In the genomic region with DNA sequence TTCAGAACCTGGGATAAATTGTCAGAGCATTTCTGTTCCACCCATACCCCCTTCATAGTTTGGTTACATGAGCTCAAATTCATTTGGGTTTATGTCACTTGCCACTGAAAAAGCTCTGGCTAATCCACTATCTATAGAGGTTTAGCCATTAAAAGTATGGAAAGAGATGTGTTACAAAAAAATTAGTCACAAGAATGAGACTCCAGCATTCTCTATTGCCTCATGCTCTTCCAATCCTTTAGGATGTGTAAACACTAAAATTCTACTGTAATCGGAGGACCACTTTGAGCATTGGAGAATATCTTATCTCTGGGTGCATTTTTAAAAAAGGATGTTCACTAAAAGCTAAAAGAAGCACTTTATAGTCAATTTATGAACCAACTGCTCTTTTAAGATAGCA, we compare ENCODE assay signal across 20 cellular contexts.
"Had no signal": no experiment of that assay in that cellular context is flagged by ENCODE, and none has a peak within 500 bp of the region (broad histone marks: within the 10 kb centered on the region; RNA-seq: fewer than 3 reads in every experiment).

No MANE protein-coding gene starts in this region.

- H3K9me3 ChIP-seq: ovary, right lobe of liver, spleen, suprapubic skin had no signal

- H3K4me3 Mint-ChIP-seq: activated CD8-positive, alpha-beta T cell treated with anti-CD3 and anti-CD28 coated beads for 36 hours; activated naive CD4-positive, alpha-beta T cell treated with anti-CD3 and anti-CD28 coated beads, Interleukin-2, amount 50 U/mL, for 24 hours; activated T-cell treated with anti-CD3 and anti-CD28 coated beads, Interleukin-2, amount 50 U/mL, for 4 hours; brain; mesothelial cell of epicardium; naive B cell; stimulated activated naive CD8-positive, alpha-beta T cell treated with anti-CD3 and anti-CD28 coated beads, Interleukin-15, Interleukin-2, amounts not matched to agents 100 ng/mL and 50 ng/mL, for 24 hours; type B pancreatic cell; WTC11 had no signal

- H3K27ac Mint-ChIP-seq: activated CD8-positive, alpha-beta T cell treated with anti-CD3 and anti-CD28 coated beads for 36 hours; activated naive CD4-positive, alpha-beta T cell treated with anti-CD3 and anti-CD28 coated beads, Interleukin-2, amount 50 U/mL, for 24 hours; brain; mesothelial cell of epicardium; naive B cell; stimulated activated naive CD8-positive, alpha-beta T cell treated with anti-CD3 and anti-CD28 coated beads, Interleukin-15, Interleukin-2, amounts not matched to agents 100 ng/mL and 50 ng/mL, for 24 hours; type B pancreatic cell; WTC11 had no signal

- H3K27me3 Mint-ChIP-seq: activated CD8-positive, alpha-beta T cell treated with anti-CD3 and anti-CD28 coated beads for 36 hours; stimulated activated naive CD8-positive, alpha-beta T cell treated with anti-CD3 and anti-CD28 coated beads, Interleukin-15, Interleukin-2, amounts not matched to agents 100 ng/mL and 50 ng/mL, for 24 hours; type B pancreatic cell had no signal

- H3K36me3 ChIP-seq: ovary, right lobe of liver, spleen, suprapubic skin had no signal

- H3K36me3 Mint-ChIP-seq: activated naive CD4-positive, alpha-beta T cell treated with anti-CD3 and anti-CD28 coated beads, Interleukin-2, amount 50 U/mL, for 24 hours; brain; mesothelial cell of epicardium; naive B cell; type B pancreatic cell; WTC11 had no signal

- H3K4me1 Mint-ChIP-seq: activated naive CD4-positive, alpha-beta T cell treated with anti-CD3 and anti-CD28 coated beads, Interleukin-2, amount 50 U/mL, for 24 hours; brain; naive B cell; WTC11 had no signal

- ATAC-seq: activated CD8-positive, alpha-beta T cell treated with anti-CD3 and anti-CD28 coated beads for 36 hours; activated T-cell treated with anti-CD3 and anti-CD28 coated beads, Interleukin-2, amount 50 U/mL, for 4 hours; right lobe of liver; WTC11 had no signal

- H3K9me3 Mint-ChIP-seq: activated CD8-positive, alpha-beta T cell treated with anti-CD3 and anti-CD28 coated beads for 36 hours; activated naive CD4-positive, alpha-beta T cell treated with anti-CD3 and anti-CD28 coated beads, Interleukin-2, amount 50 U/mL, for 24 hours; activated T-cell treated with anti-CD3 and anti-CD28 coated beads, Interleukin-2, amount 50 U/mL, for 4 hours; brain; mesothelial cell of epicardium; type B pancreatic cell; WTC11 had no signal

- H3K4me3 ChIP-seq: ovary, right lobe of liver, spleen, suprapubic skin had no signal

- DNase-seq: activated CD4-positive, alpha-beta T cell treated with anti-CD3 and anti-CD28 coated beads for 4 hours; activated CD8-positive, alpha-beta T cell treated with anti-CD3 and anti-CD28 coated beads for 36 hours; activated effector memory CD4-positive, alpha-beta T cell treated with Interleukin-2 at 50 U/mL for 16 hours; activated T-cell treated with anti-CD3 and anti-CD28 coated beads, Interleukin-2, amount 50 U/mL, for 4 hours; amniotic stem cell; cerebellar nuclear complex; effector memory CD4-positive, alpha-beta T cell; islet precursor cell; naive B cell; ovary; right lobe of liver; spleen; T-helper 2 cell had no signal

- H3K27me3 ChIP-seq: ovary, right lobe of liver, spleen, suprapubic skin had no signal

- H3K27ac ChIP-seq: ovary, right lobe of liver, spleen, suprapubic skin had no signal

- H3K4me1 ChIP-seq: right lobe of liver, spleen, suprapubic skin had no signal
